In the genomic region with DNA sequence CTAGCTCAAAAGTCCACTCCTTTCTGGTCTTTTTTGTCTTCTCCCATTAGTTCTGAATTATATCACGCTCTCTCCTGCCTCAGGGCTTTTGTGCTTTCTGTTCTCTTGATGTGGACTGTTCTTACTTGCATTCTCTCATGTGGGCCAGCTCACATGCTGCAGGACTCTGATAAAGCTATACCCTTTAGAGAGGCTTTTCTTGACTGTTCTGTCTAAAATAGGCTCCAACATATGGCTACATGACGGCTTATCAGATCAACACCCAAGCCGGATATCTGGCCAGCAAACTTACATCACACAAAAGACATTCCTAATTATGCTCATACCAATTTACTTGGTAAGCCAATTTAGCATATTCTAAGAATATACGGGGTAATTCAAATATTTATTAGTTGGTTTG, we compare ENCODE assay signal across 22 cellular contexts.
"Had no signal": no experiment of that assay in that cellular context is flagged by ENCODE, and none has a peak within 500 bp of the region (broad histone marks: within the 10 kb centered on the region; RNA-seq: fewer than 3 reads in every experiment).

No MANE protein-coding gene starts in this region.

- H3K27me3 Mint-ChIP-seq: activated CD4-positive, alpha-beta memory T cell treated with anti-CD3 and anti-CD28 coated beads, Interleukin-2, amount 10 ng/mL, durations not matched to agents 7 days and 5 days; activated CD4-positive, alpha-beta T cell treated with anti-CD3 and anti-CD28 coated beads, Interleukin-2, amount 10 ng/mL, durations not matched to agents 24 days and 14 days; activated naive CD4-positive, alpha-beta T cell treated with anti-CD3 and anti-CD28 coated beads, Interleukin-2, amount 50 U/mL, for 24 hours; naive thymus-derived CD4-positive, alpha-beta T cell; type B pancreatic cell had no signal

- H3K4me3 ChIP-seq: body of pancreas, cardiac muscle cell, hepatocyte, left ventricle myocardium inferior, prostate gland, thoracic aorta, vagina had no signal

- H3K9me3 Mint-ChIP-seq: activated CD4-positive, alpha-beta T cell treated with anti-CD3 and anti-CD28 coated beads, Interleukin-2, amount 10 ng/mL, durations not matched to agents 24 days and 14 days; type B pancreatic cell had no signal

- H3K9me3 ChIP-seq: body of pancreas, left ventricle myocardium inferior, prostate gland, thoracic aorta, vagina had no signal

- H3K4me2 ChIP-seq: hepatocyte had no signal

- H3K27me3 ChIP-seq: body of pancreas, cardiac muscle cell, hepatocyte, vagina had no signal

- DNase-seq: activated CD4-positive, alpha-beta memory T cell treated with anti-CD3 and anti-CD28 coated beads, Interleukin-2, amount 10 ng/mL, durations not matched to agents 7 days and 5 days; activated CD4-positive, alpha-beta T cell treated with anti-CD3 and anti-CD28 coated beads, Interleukin-2, amount 10 ng/mL, durations not matched to agents 24 days and 14 days; activated effector memory CD4-positive, alpha-beta T cell treated with anti-CD3 and anti-CD28 coated beads, Interleukin-2, amount 50 U/mL, for 16 hours; activated T-cell treated with anti-CD3 and anti-CD28 coated beads for 4 hours; anterior cingulate cortex; body of pancreas; erythroblast; foreskin fibroblast; left ventricle myocardium inferior; naive thymus-derived CD4-positive, alpha-beta T cell; right cardiac atrium; stimulated activated CD4-positive, alpha-beta T cell treated with anti-CD3 and anti-CD28 coated beads, Interleukin-4, amount 100 ng/mL, for 24 hours; stimulated activated naive CD4-positive, alpha-beta T cell treated with Interleukin-2 at 50 U/mL for 16 hours; T1000 had no signal

- H3K27ac ChIP-seq: body of pancreas, cardiac muscle cell, hepatocyte, left ventricle myocardium inferior, prostate gland, thoracic aorta, vagina had no signal

- H3K36me3 ChIP-seq: cardiac muscle cell, left ventricle myocardium inferior, prostate gland, thoracic aorta, vagina had no signal

- H3K4me3 Mint-ChIP-seq: activated CD4-positive, alpha-beta memory T cell treated with anti-CD3 and anti-CD28 coated beads, Interleukin-2, amount 10 ng/mL, durations not matched to agents 7 days and 5 days; activated CD4-positive, alpha-beta T cell treated with anti-CD3 and anti-CD28 coated beads, Interleukin-2, amount 10 ng/mL, durations not matched to agents 24 days and 14 days; activated naive CD4-positive, alpha-beta T cell treated with anti-CD3 and anti-CD28 coated beads, Interleukin-2, amount 50 U/mL, for 24 hours; naive thymus-derived CD4-positive, alpha-beta T cell; neural crest cell; type B pancreatic cell had no signal

- H3K27ac Mint-ChIP-seq: activated CD4-positive, alpha-beta memory T cell treated with anti-CD3 and anti-CD28 coated beads, Interleukin-2, amount 10 ng/mL, durations not matched to agents 7 days and 5 days; activated CD4-positive, alpha-beta T cell treated with anti-CD3 and anti-CD28 coated beads, Interleukin-2, amount 10 ng/mL, durations not matched to agents 24 days and 14 days; activated naive CD4-positive, alpha-beta T cell treated with anti-CD3 and anti-CD28 coated beads, Interleukin-2, amount 50 U/mL, for 24 hours; naive thymus-derived CD4-positive, alpha-beta T cell; type B pancreatic cell had no signal

- H3K4me1 ChIP-seq: body of pancreas, left ventricle myocardium inferior, prostate gland, vagina had no signal

- H3K36me3 Mint-ChIP-seq: activated naive CD4-positive, alpha-beta T cell treated with anti-CD3 and anti-CD28 coated beads, Interleukin-2, amount 50 U/mL, for 24 hours; naive thymus-derived CD4-positive, alpha-beta T cell; type B pancreatic cell had no signal

- H2AFZ ChIP-seq: hepatocyte had no signal

- H3K4me1 Mint-ChIP-seq: activated CD4-positive, alpha-beta memory T cell treated with anti-CD3 and anti-CD28 coated beads, Interleukin-2, amount 10 ng/mL, durations not matched to agents 7 days and 5 days; activated CD4-positive, alpha-beta T cell treated with anti-CD3 and anti-CD28 coated beads, Interleukin-2, amount 10 ng/mL, durations not matched to agents 24 days and 14 days; activated naive CD4-positive, alpha-beta T cell treated with anti-CD3 and anti-CD28 coated beads, Interleukin-2, amount 50 U/mL, for 24 hours; naive thymus-derived CD4-positive, alpha-beta T cell; neural crest cell had no signal
